ENCODE assay signal across 8 cellular contexts in the genomic region with DNA sequence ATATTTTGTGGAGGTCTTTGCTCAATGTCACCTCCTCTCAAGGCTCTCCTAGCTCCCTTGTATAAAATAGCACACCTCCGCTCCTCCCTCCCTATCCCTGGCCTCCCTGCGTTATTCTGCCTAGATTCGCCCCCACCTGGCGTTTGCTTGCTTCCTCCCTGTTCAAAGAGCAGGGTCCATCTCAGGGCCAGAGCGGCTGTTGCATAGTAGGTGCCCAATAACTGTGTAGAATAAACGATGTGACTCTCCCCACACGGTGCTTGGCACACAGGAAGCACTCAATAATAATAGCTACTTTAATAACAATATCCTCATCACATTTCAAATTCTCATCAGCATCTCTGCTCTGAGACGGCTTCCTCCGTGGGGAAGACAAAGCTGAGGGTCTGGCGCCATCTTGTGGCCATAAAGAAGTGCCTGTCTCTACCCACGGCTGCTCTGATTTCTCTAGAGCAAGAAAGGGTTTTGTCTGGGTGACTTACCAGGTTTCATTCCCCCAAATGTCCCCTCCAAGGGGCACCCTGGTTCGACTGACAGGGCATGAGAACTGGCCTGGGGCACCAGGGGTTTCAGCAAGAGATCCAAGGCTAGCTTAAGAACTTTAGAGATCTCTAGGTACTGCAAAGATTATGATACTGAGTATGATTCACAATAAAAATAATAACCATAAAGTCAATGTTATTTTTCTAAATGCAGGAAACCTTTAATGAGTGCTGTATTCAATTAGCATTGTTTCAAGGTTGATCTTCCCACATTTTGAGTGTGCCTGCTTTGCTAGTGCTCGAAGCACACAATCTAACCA. TPM values are rescaled to one million over a fixed set of nuclear protein-coding genes. Genes with fewer than 3 reads are reported as not detected.
DNase-seq lines count a peak whose midpoint lies in the region; ATAC-seq, FAIRE-seq and TF ChIP-seq lines count a peak whose summit lies in the region.

No MANE protein-coding gene starts in this region.

- peaks cover 25% of the 10 kb centered on the region for H3K27me3 ChIP-seq in CD4-positive, alpha-beta T cell (ENCODE audit: control insufficient read depth, insufficient read depth, low read length)
- H3K27me3 ChIP-seq in HL-60 (ENCODE audit: insufficient read depth, poor library complexity, severe bottlenecking): no peaks in the 10 kb centered on the region

- H3K27ac ChIP-seq in CD4-positive, alpha-beta T cell (ENCODE audit: low read depth, low read length): no peak overlapping the region
- H3K27ac ChIP-seq in HL-60 (replicated peaks): no peak overlapping the region

- H3K4me3 Mint-ChIP-seq in CD4-positive, alpha-beta T cell: no peak overlapping the region

- H3K4me1 Mint-ChIP-seq in CD4-positive, alpha-beta T cell (ENCODE audit: low read depth): peaks cover 31% of the 10 kb centered on the region

- POLR2A ChIA-PET in CD4-positive, alpha-beta T cell (lab: Charles Lee): interaction anchor here (1.1 to 1.5 kb wide), 2 partner anchors 23 to 140 kb away, joined by 6 read pairs; no protein-coding TSS in a partner anchor

- no peak overlapping the region for H3K27ac Mint-ChIP-seq in CD4-positive, alpha-beta T cell

- peak; percentile 88 for TF ChIP-seq CTCF in CD4-positive, alpha-beta T cell (IDR thresholded peaks at IDR 0.05)
- TF ChIP-seq CTCF in HL-60 (IDR thresholded peaks at IDR 0.05; ENCODE audit: insufficient read depth, low read length): peak; percentile 76

- H3K9me3 Mint-ChIP-seq in CD4-positive, alpha-beta T cell: no peaks in the 10 kb centered on the region

- H3K27me3 Mint-ChIP-seq in CD4-positive, alpha-beta T cell: peaks cover 51% of the 10 kb centered on the region

- H3K4me3 ChIP-seq in HL-60 (replicated peaks; ENCODE audit: insufficient read depth, low read length): no peak overlapping the region

- FAIRE-seq in endometrium (lab: Jason Lieb, UNC): peak; percentile 48

- intact Hi-C loops in CD4-positive, alpha-beta T cell (cut with DNase I, micrococcal nuclease): loop anchor here (1.0 to 5.0 kb wide), 6 partner anchors 23 to 459 kb away; no protein-coding TSS in a partner anchor

- no peaks in the 10 kb centered on the region for H3K9me3 ChIP-seq in CD4-positive, alpha-beta T cell (ENCODE audit: control insufficient read depth, low read length)

- DNase-seq in CD4-positive, alpha-beta T cell: peak; percentile 61 to 75 (median 66)
- peak in 1 of 2 experiments; percentile 66 for DNase-seq in HL-60 (ENCODE audit: low read depth in 1 of 2, low spot score in 1 of 2)
- peak; percentile 71 for DNase-seq in NOMO-1 treated with DMSO at 0.1 percent for 48 hours (lab: John Stamatoyannopoulos, UW; ENCODE audit: unreplicated experiment)
- DNase-seq in activated CD8-positive, alpha-beta memory T cell treated with anti-CD3 and anti-CD28 coated beads for 4 hours (ENCODE audit: low read depth in 2 of 2): peak; percentile 45 to 54
- peak; percentile 76 for DNase-seq in middle frontal gyrus (ENCODE audit: extremely low spot score, low spot score)
- DNase-seq in stimulated activated CD8-positive, alpha-beta memory T cell treated with anti-CD3 and anti-CD28 coated beads, Interleukin-4, amount 100 ng/mL, for 24 hours (ENCODE audit: low read depth): peak; percentile 55

- H3K36me3 Mint-ChIP-seq in CD4-positive, alpha-beta T cell (ENCODE audit: low read depth): no peaks in the 10 kb centered on the region

- peak; percentile 44 for ATAC-seq in CD4-positive, alpha-beta T cell (ENCODE audit: poor library complexity)
- no peak for ATAC-seq in GM18873 (IDR thresholded peaks at IDR 0.05; ENCODE audit: low FRiP score, unreplicated experiment)

- CTCF ChIA-PET in CD4-positive, alpha-beta T cell (lab: Charles Lee): interaction anchor here (0.6 to 5.2 kb wide), 11 partner anchors 9 to 459 kb away, joined by 3 to 67 read pairs (median 4); no protein-coding TSS in a partner anchor

RNA-seq across cellular contexts. Expression of gene CD276, which starts 16.1 kb away (rescaled TPM):
- total RNA-seq in CD4-positive, alpha-beta T cell: not detected

RNA-seq across cellular contexts. Expression of gene INSYN1, which starts 52.9 kb away (rescaled TPM):
- total RNA-seq in CD4-positive, alpha-beta T cell: not detected
